Comparison of ENCODE assay signal across 10 cellular contexts in the genomic region with DNA sequence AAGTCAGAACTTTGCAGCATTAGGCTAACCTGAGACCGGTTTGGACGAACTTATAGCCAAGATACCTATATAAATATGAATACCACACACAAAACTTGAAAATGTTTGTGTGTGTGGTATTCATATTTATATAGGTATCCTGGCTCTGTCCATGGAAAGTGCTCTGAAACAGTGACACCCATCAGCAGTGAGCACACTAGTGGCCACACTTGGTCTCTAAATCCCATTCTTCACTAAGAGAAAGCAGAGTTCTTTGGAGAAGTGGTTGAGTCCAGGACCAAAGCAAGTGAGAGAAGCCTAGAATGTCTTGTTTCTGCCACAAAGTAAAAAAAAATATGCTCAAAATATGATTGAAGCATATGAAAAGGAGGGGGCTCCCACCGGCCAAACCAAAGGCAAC.
"Had no signal": no experiment of that assay in that cellular context is flagged by ENCODE, and none has a peak within 500 bp of the region (broad histone marks: within the 10 kb centered on the region; RNA-seq: fewer than 3 reads in every experiment).

No MANE protein-coding gene starts in this region.

- H3K27ac Mint-ChIP-seq: GM23338, H9, HFFc6 had no signal

- ATAC-seq: GM23338, HCT116 had no signal

- H3K4me3 ChIP-seq: GM23248, GM23338, HAP-1 had no signal

- H3K4me3 Mint-ChIP-seq: GM23338, H9, HFFc6 had no signal

- H3K4me2 ChIP-seq: GM23338 had no signal

- H3K4me1 ChIP-seq: HAP-1 had no signal

- H3K36me3 ChIP-seq: HAP-1 had no signal

- H3K9ac ChIP-seq: GM23248 had no signal

- FAIRE-seq: H1, H54 had no signal

- DNase-seq: GOT3, H7, H9, HFFc6 had no signal

- H2AFZ ChIP-seq: GM23248, GM23338 had no signal

- H3K9me3 ChIP-seq: HAP-1 had no signal
